10 cellular contexts compared by ENCODE assay signal in the genomic region with DNA sequence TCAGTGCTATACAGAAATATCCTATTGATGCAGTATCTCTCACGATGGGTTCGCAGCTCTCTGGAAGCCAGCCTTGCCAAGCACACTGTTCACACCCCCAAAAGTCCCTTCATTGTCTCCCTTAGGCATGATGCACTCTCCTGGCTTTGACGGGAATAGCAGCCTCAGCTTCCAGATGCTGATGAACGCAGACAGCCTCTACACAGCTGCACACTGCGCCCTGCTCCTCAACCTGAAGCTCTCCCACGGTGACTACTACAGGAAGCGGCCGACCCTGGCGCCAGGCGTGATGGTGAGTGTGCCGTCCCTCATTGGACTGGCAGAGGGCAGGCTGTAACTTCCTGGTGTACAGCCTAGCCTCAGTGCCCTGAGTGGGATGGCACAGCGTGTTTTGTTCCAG.
DNase-seq lines count a peak whose midpoint lies in the region; ATAC-seq, FAIRE-seq and TF ChIP-seq lines count a peak whose summit lies in the region.
"Had no signal": no experiment of that assay in that cellular context is flagged by ENCODE, and none has a peak within 500 bp of the region (broad histone marks: within the 10 kb centered on the region; RNA-seq: fewer than 3 reads in every experiment).

No MANE protein-coding gene starts in this region.

- no peaks in the 10 kb centered on the region for H3K4me1 ChIP-seq in GM12878 (ENCODE audit: control insufficient read depth, insufficient read depth, low read length)
- H3K4me1 ChIP-seq in aorta (ENCODE audit: control insufficient read depth in 1 of 2, insufficient read depth in 2 of 2, low read length in 2 of 2), result no peaks in the 10 kb centered on the region

- no peak overlapping the region for H3K4me3 ChIP-seq in GM12878
- H3K4me3 ChIP-seq in aorta (ENCODE audit: low read length in 2 of 2), result no peak overlapping the region

- intact Hi-C loops in Right ventricle myocardium inferior (cut with DNase I) (loop anchor here (5.0 kb wide), 1 partner anchor 161 kb away; no protein-coding TSS in a partner anchor), cardiac septum (cut with DNase I) (loop anchor here (1.0 kb wide), 1 partner anchor 162 kb away; no protein-coding TSS in a partner anchor), GM12878 (cut with micrococcal nuclease; ENCODE audit: unreplicated experiment) (no loop called here), aorta (cut with DNase I) (loop anchor here in 1 of 2 donors (10.0 kb wide), 1 partner anchor 164 kb away; no protein-coding TSS in a partner anchor)

- POLR2A ChIA-PET in GM12878 (lab: Charles Lee), result no interaction called here

- peak; percentile 60 for ATAC-seq in Right ventricle myocardium inferior
- ATAC-seq in GM12878, result no peak; the same call in 1 of the 3 replicates
- peak; percentile 45 for ATAC-seq in aorta (ENCODE audit: low FRiP score)
- no peak for ATAC-seq in GM21723 (IDR thresholded peaks at IDR 0.05; ENCODE audit: unreplicated experiment)
- no peak for ATAC-seq in GM19397 (IDR thresholded peaks at IDR 0.05; ENCODE audit: unreplicated experiment)

- no peak for TF ChIP-seq EP300 in GM12878 (IDR thresholded peaks at IDR 0.05; ENCODE audit: borderline replicate concordance in 1 of 2, control insufficient read depth in 1 of 2, low read depth in 2 of 2, low read length in 2 of 2)

- H3K27me3 ChIP-seq in GM12878 (replicated peaks in 1 of 2; ENCODE audit: control insufficient read depth in 2 of 2, insufficient read depth in 2 of 2, low read length in 1 of 2) (no peaks in the 10 kb centered on the region), aorta (ENCODE audit: control insufficient read depth in 1 of 2, insufficient read depth in 2 of 2, low read length in 1 of 2) (no peaks in the 10 kb centered on the region)

- FAIRE-seq in GM12878 (lab: Jason Lieb, UNC), result no peak
- FAIRE-seq in RCC 7860 (lab: Jason Lieb, UNC), result no peak

- no peaks in the 10 kb centered on the region for H3K79me2 ChIP-seq in GM12878 (ENCODE audit: control insufficient read depth, insufficient read depth, low read length)

- no peaks in the 10 kb centered on the region for H4K20me1 ChIP-seq in GM12878 (ENCODE audit: control insufficient read depth, insufficient read depth)

- H3K4me2 ChIP-seq in GM12878 (ENCODE audit: control insufficient read depth, insufficient read depth), result no peak overlapping the region

- 45% methylated on average over 12 of the region's 12 CpGs for WGBS in GM12878 (ENCODE audit: insufficient coverage, insufficient replicate concordance, low lambda C conversion rate, missing lambda C conversion rate)
- WGBS in aorta, 2 donors, result 64 to 69% methylated on average over 12 of the region's 12 CpGs

- no peaks in the 10 kb centered on the region for H3K36me3 ChIP-seq in GM12878 (ENCODE audit: control insufficient read depth in 2 of 2, insufficient read depth in 2 of 2, low read length in 1 of 2)
- H3K36me3 ChIP-seq in aorta (ENCODE audit: control insufficient read depth in 1 of 2, insufficient read depth in 2 of 2, low read length in 1 of 2), result no peaks in the 10 kb centered on the region

- in situ Hi-C loops in GM12878 (cut with MboI), result no loop called here

- H3K9me3 ChIP-seq in GM12878 (replicated peaks; ENCODE audit: control insufficient read depth, insufficient read depth, low read length) (no peaks in the 10 kb centered on the region), aorta (ENCODE audit: control insufficient read depth, low read length) (no peaks in the 10 kb centered on the region)

- DNase-seq in Right ventricle myocardium inferior (ENCODE audit: missing footprints), result no peak
- DNase-seq in cardiac septum (ENCODE audit: low spot score), result no peak
- DNase-seq in GM12878 (ENCODE audit: low read depth, low spot score), result no peak
- DNase-seq in iris pigment epithelial cell (ENCODE audit: low read depth), result peak; percentile 26
- no peak for DNase-seq in aorta
- DNase-seq in RCC 7860 (ENCODE audit: low spot score), result no peak
- DNase-seq: activated gamma-delta T cell; CD4-positive, alpha-beta T cell had no signal

- no peak overlapping the region for H3K9ac ChIP-seq in GM12878 (ENCODE audit: control insufficient read depth, insufficient read depth, low read length)

- CTCF ChIA-PET in GM12878 (lab: Yijun Ruan, JAX), result interaction anchor here (0.5 to 1.1 kb wide), 3 partner anchors 10 to 827 kb away, joined by 3 to 4 read pairs (median 3); no protein-coding TSS in a partner anchor

- no peak overlapping the region for H2AFZ ChIP-seq in GM12878 (ENCODE audit: control insufficient read depth, low read depth, low read length)

- BruUV-seq in GM12878 (replicated peaks; lab: Mats Ljungman, UMichigan), result no TSS peak

- SMC1A ChIA-PET in GM12878 (lab: Charles Lee; ENCODE audit: uncharacterized antibody, unreplicated experiment), result no interaction called here

- RAD21 ChIA-PET in GM12878 (lab: Charles Lee; ENCODE audit: unreplicated experiment), result no interaction called here

- TF ChIP-seq RAD21 in GM12878 (IDR thresholded peaks at IDR 0.05; ENCODE audit: insufficient read depth, low read depth, low read length), result no peak

- no peak overlapping the region for H3K27ac ChIP-seq in GM12878 (ENCODE audit: control insufficient read depth, insufficient read depth)
- H3K27ac ChIP-seq in aorta (ENCODE audit: low read depth in 1 of 2, low read length in 2 of 2), result no peak overlapping the region

- no peak for TF ChIP-seq POLR2A in GM12878 (IDR thresholded peaks at IDR 0.05; ENCODE audit: low read depth, low read length)

- peak; percentile 6 to 17 (median 8); a peak in 1 of 6 replicates for TF ChIP-seq CTCF in GM12878 (IDR thresholded peaks at IDR 0.05 in 2 of 3, conservative IDR thresholded peaks at IDR 0.05 in 1 of 3; ENCODE audit: control insufficient read depth in 2 of 3, extremely low read depth in 1 of 3, insufficient read depth in 1 of 3, low read depth in 3 of 3, low read length in 3 of 3)

TF ChIP-seq in GM12878, 131 proteins besides CTCF, POLR2A, EP300 and RAD21:
- TF ChIP-seq, protein P1, sequence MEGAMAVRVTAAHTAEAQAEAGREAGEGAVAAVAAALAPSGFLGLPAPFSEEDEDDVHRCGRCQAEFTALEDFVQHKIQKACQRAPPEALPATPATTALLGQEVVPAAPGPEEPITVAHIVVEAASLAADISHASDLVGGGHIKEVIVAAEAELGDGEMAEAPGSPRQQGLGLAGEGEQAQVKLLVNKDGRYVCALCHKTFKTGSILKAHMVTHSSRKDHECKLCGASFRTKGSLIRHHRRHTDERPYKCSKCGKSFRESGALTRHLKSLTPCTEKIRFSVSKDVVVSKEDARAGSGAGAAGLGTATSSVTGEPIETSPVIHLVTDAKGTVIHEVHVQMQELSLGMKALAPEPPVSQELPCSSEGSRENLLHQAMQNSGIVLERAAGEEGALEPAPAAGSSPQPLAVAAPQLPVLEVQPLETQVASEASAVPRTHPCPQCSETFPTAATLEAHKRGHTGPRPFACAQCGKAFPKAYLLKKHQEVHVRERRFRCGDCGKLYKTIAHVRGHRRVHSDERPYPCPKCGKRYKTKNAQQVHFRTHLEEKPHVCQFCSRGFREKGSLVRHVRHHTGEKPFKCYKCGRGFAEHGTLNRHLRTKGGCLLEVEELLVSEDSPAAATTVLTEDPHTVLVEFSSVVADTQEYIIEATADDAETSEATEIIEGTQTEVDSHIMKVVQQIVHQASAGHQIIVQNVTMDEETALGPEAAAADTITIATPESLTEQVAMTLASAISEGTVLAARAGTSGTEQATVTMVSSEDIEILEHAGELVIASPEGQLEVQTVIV (IDR thresholded peaks at IDR 0.05; ENCODE audit: borderline replicate concordance, partially characterized antibody), result no peak
- TF ChIP-seq, protein P2, sequence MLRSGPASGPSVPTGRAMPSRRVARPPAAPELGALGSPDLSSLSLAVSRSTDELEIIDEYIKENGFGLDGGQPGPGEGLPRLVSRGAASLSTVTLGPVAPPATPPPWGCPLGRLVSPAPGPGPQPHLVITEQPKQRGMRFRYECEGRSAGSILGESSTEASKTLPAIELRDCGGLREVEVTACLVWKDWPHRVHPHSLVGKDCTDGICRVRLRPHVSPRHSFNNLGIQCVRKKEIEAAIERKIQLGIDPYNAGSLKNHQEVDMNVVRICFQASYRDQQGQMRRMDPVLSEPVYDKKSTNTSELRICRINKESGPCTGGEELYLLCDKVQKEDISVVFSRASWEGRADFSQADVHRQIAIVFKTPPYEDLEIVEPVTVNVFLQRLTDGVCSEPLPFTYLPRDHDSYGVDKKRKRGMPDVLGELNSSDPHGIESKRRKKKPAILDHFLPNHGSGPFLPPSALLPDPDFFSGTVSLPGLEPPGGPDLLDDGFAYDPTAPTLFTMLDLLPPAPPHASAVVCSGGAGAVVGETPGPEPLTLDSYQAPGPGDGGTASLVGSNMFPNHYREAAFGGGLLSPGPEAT (IDR thresholded peaks at IDR 0.05; ENCODE audit: low read depth), result no peak
- TF ChIP-seq ZNF274 (IDR thresholded peaks at IDR 0.05; ENCODE audit: insufficient read depth, insufficient read length) (no peak), GATAD2B (conservative IDR thresholded peaks at IDR 0.05; ENCODE audit: low read depth) (no peak), ZBTB33 (IDR thresholded peaks at IDR 0.05) (no peak)

Comparison
In these comparisons a context has a peak if more than half of its experiments do, and no peak if none do; other contexts are left out.
1. ATAC-seq: peak in Right ventricle myocardium inferior (single experiment) and aorta (single experiment); none in GM12878 (single experiment), GM21723 (single experiment) and GM19397 (single experiment).